ENCODE assay signal across 5 cellular contexts in the genomic region with DNA sequence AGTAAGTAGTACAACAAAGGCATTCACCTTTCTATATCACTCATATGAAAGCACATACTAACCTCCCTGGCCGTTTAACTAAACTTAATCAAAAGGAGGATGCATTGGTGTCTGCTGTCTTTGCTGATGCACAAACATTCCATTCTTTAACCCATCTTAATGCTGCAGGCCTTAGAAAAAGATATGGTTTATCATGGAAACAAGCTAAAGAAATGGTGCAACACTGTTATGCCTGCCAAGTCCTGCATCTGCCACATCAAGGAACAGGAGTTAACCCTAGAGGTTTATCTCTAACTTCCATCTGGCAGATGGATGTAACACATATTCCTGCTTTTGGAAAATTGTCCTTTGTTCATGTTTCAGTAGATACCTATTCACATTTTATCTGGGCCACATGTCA.
A peak's percentile ranks its signal among the peaks of the same experiment; 100 is the strongest.
DNase-seq lines count a peak whose midpoint lies in the region.
"Not testable (repeated sequence)": the region's sequence is repeated elsewhere in the genome, so short reads cannot be mapped to it uniquely, and the experiment has no call there.

No MANE protein-coding gene starts in this region.

- not testable (repeated sequence) for H3K4me3 ChIP-seq in Jurkat, Clone E6-1 (ENCODE audit: low read length)

- peak; percentile 19 for DNase-seq in Jurkat, Clone E6-1 (ENCODE audit: low read depth, low spot score)
- DNase-seq in NCI-H226 (peak; percentile 62), RPMI7951 (ENCODE audit: low read depth) (peak; percentile 83), amniotic epithelial cell (ENCODE audit: low read depth) (peak; percentile 85), iris pigment epithelial cell (ENCODE audit: low read depth) (peak; percentile 63)

Comparison
In these comparisons a context has a peak if more than half of its experiments do, and no peak if none do; other contexts are left out.
1. DNase-seq: peak in every context shown above with its lines; median percentile 85 in amniotic epithelial cell; 83 in RPMI7951; 63 in iris pigment epithelial cell; 62 in NCI-H226; 19 in Jurkat, Clone E6-1.